In the genomic region with DNA sequence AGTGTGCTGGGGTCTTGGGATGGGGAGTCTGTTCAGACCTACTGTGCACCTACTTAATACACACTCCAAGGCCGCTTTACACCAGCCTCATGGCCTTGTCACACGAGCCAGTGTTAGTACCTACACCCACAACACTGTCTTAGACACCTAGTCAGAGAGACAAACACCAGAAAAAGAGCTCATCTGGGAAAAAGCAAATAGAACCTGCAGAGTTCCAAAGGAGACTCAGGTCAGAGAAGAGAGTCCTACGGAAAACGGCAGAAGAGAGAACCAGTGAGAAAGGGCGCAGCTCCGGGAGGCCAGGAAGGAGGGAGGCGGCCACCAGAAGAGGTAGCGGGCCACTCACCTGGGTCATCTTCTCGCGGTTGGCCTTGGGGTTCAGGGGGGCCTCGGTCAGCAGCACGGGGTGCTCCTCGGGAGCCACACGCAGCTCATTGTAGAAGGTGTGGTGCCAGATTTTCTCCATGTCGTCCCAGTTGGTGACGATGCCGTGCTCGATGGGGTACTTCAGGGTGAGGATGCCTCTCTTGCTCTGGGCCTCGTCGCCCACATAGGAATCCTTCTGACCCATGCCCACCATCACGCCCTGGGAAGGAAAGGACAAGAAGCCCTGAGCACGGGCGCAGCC, we compare ENCODE assay signal across 8 cellular contexts. TPM values are rescaled to one million over a fixed set of nuclear protein-coding genes. Genes with fewer than 3 reads are reported as not detected.
DNase-seq lines count a peak whose midpoint lies in the region; ATAC-seq and TF ChIP-seq lines count a peak whose summit lies in the region.

No MANE protein-coding gene starts in this region.

- TF ChIP-seq CTCF in Calu3 (IDR thresholded peaks at IDR 0.05; ENCODE audit: unreplicated experiment) (no peak), epithelial cell of proximal tubule (conservative IDR thresholded peaks at IDR 0.05; ENCODE audit: low read depth, low read length) (no peak), ovary (IDR thresholded peaks at IDR 0.05) (no peak)

- CTCF ChIA-PET in Calu3 (lab: Charles Lee), result interaction anchor here (0.7 to 1.6 kb wide), 2 partner anchors 29 to 34 kb away, joined by 3 to 9 read pairs; no protein-coding TSS in a partner anchor

- DNase-seq in Calu3 (no peak), SJSA1 (ENCODE audit: low read depth in 1 of 2, low spot score in 2 of 2) (peak in 1 of 2 experiments; percentile 38), epithelial cell of proximal tubule (ENCODE audit: low read depth) (no peak), ovary (peak in 1 of 5 donors; percentile 44), KG1 (lab: John Stamatoyannopoulos, UW) (no peak), HuH-7 (ENCODE audit: low spot score) (no peak), SIG-M5 (lab: John Stamatoyannopoulos, UW) (no peak)

- peaks cover 3% of the 10 kb centered on the region; the same call in 1 of the 2 replicates for H3K9me3 ChIP-seq in SJSA1 (replicated peaks)
- no peaks in the 10 kb centered on the region for H3K9me3 ChIP-seq in ovary

- no TSS peak for BruUV-seq in Calu3 (replicated peaks; lab: Mats Ljungman, UMichigan)

- no peak for ATAC-seq in GM19463 (IDR thresholded peaks at IDR 0.05; ENCODE audit: unreplicated experiment)

- H3K27ac ChIP-seq in SJSA1, result peak overlapping the region; percentile 95
- peak overlapping the region; percentile 74 to 100 for H3K27ac ChIP-seq in ovary

- H3K36me3 ChIP-seq in SJSA1, result peaks cover 66% of the 10 kb centered on the region
- peaks cover 3% of the 10 kb centered on the region for H3K36me3 ChIP-seq in ovary

- H3K27me3 Mint-ChIP-seq in Calu3 (ENCODE audit: unreplicated experiment), result no peaks in the 10 kb centered on the region

- H3K27me3 ChIP-seq in SJSA1 (replicated peaks), result peaks cover 4% of the 10 kb centered on the region; the same call in 1 of the 2 replicates
- H3K27me3 ChIP-seq in ovary, result no peaks in the 10 kb centered on the region

- intact Hi-C loops in Calu3 (cut with micrococcal nuclease; ENCODE audit: unreplicated experiment), result no loop called here
- intact Hi-C loops in ovary (cut with DNase I), result no loop called here

- peak overlapping the region; percentile 98 for H3K4me3 ChIP-seq in SJSA1
- H3K4me3 ChIP-seq in epithelial cell of proximal tubule (ENCODE audit: low read depth, low read length), result peak overlapping the region; percentile 91
- peak overlapping the region; percentile 92 for H3K4me3 ChIP-seq in ovary

- H3K4me3 Mint-ChIP-seq in Calu3 (ENCODE audit: low read depth, unreplicated experiment), result peak overlapping the region; percentile 92

- no peak for TF ChIP-seq POLR2A in ovary (IDR thresholded peaks at IDR 0.05)

- peaks cover 98% of the 10 kb centered on the region for H3K36me3 Mint-ChIP-seq in Calu3 (ENCODE audit: insufficient read depth, unreplicated experiment)

- H3K4me1 Mint-ChIP-seq in Calu3 (ENCODE audit: low read depth, unreplicated experiment), result peaks cover 54% of the 10 kb centered on the region

- H3K27ac Mint-ChIP-seq in Calu3 (ENCODE audit: unreplicated experiment), result peak overlapping the region; percentile 98

- no peaks in the 10 kb centered on the region for H3K9me3 Mint-ChIP-seq in Calu3 (ENCODE audit: low read depth, unreplicated experiment)

- 1% methylated on average over 20 to 23 of the region's 23 CpGs for WGBS in ovary, 3 donors

- peaks cover 21% of the 10 kb centered on the region for H3K4me1 ChIP-seq in SJSA1 (replicated peaks)
- H3K4me1 ChIP-seq in ovary (ENCODE audit: insufficient read depth), result peaks cover 22% of the 10 kb centered on the region

- TF ChIP-seq EP300 in ovary (IDR thresholded peaks at IDR 0.05), result no peak

RNA-seq across cellular contexts. Expression of gene ACTB, which starts 1.5 kb away (rescaled TPM):
- total RNA-seq in Calu3 (2022) (5,869 and 6,282 TPM in 2 replicates), epithelial cell of proximal tubule (4,535 and 5,218 TPM in 2 replicates), ovary (1,000 to 10,000 TPM; 1,260 to 4,608 (median 3,127) TPM)
- 5,182 and 6,531 TPM in 2 replicates for total RNA-seq in SJSA1 (2014; rRNA removed; shearing (Covaris generic))
- polyA plus RNA-seq in ovary, result 1,000 to 10,000 TPM; 1,910 to 5,835 TPM

RNA-seq across cellular contexts. Expression of gene FBXL18, which starts 15.3 kb away (rescaled TPM):
- total RNA-seq in Calu3 (2022) (40.0 and 45.8 TPM in 2 replicates), epithelial cell of proximal tubule (15.5 and 26.4 TPM in 2 replicates), ovary (1 to 10 TPM; 2.1 to 8.8 (median 6.1) TPM)
- total RNA-seq in SJSA1 (2014; rRNA removed; shearing (Covaris generic)), result 2.5 and 4.6 TPM in 2 replicates
- 1 to 10 TPM; 1.3 to 1.9 TPM for polyA plus RNA-seq in ovary
